Comparison of ENCODE assay signal across 1 cellular context in the genomic region with DNA sequence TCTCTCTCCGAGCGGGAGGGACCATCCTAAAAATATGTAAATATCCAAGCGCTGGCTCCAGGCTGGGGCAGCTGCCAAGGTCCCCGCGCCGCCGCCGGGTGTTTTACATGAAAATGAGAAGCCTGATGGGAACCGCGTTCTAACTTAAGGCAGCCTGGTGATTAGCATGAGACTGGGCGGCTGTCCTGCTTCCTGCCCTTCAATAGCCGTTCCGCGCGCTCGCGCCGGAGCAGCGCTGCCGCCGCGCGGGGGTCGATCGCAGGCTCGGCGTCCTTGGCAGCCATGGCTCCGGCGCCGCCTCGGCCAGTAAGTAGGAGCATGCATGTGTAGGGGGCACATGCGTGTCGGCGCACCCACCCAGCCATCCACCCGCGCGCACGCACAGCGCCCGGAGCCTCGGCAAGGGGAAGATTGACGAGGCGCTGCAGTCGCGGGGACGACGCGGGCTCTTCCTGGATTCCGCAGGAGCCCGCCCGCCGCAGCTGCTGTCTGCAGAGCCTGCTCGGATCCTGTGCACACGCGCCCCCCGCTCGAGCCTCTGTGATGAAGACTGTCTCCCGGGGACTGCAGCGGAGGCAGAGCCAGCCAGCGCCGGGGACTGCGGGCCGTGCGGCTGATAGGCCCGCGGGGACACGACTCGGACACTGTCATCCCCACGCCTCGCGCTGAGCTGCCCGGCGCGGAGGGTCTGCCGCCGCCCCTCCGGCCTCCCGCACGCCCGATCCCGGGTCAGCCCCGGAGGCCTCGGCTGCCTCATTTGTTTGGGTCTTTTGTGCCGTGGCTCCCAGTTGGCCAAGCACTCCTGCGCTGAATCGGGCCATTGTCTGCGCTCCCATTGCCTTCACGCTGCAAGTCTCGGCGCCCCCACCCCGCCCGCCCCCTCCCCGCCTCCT.
TF ChIP-seq lines count a peak whose summit lies in the region.

No MANE protein-coding gene starts in this region.

TF ChIP-seq in HepG2, 621 proteins besides CTCF, POLR2A, EP300 and RAD21 (continued from another document and continues in another):
- TF ChIP-seq, protein P1, sequence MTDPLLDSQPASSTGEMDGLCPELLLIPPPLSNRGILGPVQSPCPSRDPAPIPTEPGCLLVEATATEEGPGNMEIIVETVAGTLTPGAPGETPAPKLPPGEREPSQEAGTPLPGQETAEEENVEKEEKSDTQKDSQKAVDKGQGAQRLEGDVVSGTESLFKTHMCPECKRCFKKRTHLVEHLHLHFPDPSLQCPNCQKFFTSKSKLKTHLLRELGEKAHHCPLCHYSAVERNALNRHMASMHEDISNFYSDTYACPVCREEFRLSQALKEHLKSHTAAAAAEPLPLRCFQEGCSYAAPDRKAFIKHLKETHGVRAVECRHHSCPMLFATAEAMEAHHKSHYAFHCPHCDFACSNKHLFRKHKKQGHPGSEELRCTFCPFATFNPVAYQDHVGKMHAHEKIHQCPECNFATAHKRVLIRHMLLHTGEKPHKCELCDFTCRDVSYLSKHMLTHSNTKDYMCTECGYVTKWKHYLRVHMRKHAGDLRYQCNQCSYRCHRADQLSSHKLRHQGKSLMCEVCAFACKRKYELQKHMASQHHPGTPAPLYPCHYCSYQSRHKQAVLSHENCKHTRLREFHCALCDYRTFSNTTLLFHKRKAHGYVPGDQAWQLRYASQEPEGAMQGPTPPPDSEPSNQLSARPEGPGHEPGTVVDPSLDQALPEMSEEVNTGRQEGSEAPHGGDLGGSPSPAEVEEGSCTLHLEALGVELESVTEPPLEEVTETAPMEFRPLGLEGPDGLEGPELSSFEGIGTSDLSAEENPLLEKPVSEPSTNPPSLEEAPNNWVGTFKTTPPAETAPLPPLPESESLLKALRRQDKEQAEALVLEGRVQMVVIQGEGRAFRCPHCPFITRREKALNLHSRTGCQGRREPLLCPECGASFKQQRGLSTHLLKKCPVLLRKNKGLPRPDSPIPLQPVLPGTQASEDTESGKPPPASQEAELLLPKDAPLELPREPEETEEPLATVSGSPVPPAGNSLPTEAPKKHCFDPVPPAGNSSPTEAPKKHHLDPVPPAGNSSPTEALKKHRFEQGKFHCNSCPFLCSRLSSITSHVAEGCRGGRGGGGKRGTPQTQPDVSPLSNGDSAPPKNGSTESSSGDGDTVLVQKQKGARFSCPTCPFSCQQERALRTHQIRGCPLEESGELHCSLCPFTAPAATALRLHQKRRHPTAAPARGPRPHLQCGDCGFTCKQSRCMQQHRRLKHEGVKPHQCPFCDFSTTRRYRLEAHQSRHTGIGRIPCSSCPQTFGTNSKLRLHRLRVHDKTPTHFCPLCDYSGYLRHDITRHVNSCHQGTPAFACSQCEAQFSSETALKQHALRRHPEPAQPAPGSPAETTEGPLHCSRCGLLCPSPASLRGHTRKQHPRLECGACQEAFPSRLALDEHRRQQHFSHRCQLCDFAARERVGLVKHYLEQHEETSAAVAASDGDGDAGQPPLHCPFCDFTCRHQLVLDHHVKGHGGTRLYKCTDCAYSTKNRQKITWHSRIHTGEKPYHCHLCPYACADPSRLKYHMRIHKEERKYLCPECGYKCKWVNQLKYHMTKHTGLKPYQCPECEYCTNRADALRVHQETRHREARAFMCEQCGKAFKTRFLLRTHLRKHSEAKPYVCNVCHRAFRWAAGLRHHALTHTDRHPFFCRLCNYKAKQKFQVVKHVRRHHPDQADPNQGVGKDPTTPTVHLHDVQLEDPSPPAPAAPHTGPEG (CRISPR knock-in tag; IDR thresholded peaks at IDR 0.05), result 0 out of 2 replicates have a peak, but pooled peaks have one; percentile 45
- TF ChIP-seq, protein P2, sequence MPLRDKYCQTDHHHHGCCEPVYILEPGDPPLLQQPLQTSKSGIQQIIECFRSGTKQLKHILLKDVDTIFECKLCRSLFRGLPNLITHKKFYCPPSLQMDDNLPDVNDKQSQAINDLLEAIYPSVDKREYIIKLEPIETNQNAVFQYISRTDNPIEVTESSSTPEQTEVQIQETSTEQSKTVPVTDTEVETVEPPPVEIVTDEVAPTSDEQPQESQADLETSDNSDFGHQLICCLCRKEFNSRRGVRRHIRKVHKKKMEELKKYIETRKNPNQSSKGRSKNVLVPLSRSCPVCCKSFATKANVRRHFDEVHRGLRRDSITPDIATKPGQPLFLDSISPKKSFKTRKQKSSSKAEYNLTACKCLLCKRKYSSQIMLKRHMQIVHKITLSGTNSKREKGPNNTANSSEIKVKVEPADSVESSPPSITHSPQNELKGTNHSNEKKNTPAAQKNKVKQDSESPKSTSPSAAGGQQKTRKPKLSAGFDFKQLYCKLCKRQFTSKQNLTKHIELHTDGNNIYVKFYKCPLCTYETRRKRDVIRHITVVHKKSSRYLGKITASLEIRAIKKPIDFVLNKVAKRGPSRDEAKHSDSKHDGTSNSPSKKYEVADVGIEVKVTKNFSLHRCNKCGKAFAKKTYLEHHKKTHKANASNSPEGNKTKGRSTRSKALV (CRISPR knock-in tag; IDR thresholded peaks at IDR 0.05), result peak; percentile 98; the same call in 1 of the 2 replicates
- TF ChIP-seq ZNF17 (CRISPR knock-in tag; IDR thresholded peaks at IDR 0.05) (no peak), IKZF1 (IDR thresholded peaks at IDR 0.05) (no peak), HCFC1 (IDR thresholded peaks at IDR 0.05; ENCODE audit: low read depth, low read length) (no peak), ZNF510 (CRISPR knock-in tag; IDR thresholded peaks at IDR 0.05; ENCODE audit: low read depth) (no peak), NFE2L1 (CRISPR knock-in tag; IDR thresholded peaks at IDR 0.05; ENCODE audit: borderline replicate concordance) (no peak), ZNF225 (CRISPR knock-in tag; IDR thresholded peaks at IDR 0.05) (no peak), GTF3A (CRISPR knock-in tag; conservative IDR thresholded peaks at IDR 0.05) (no peak), SUZ12 (IDR thresholded peaks at IDR 0.05; ENCODE audit: low read depth, low read length) (no peak), ZFY (CRISPR knock-in tag; IDR thresholded peaks at IDR 0.05) (peak; percentile 4; the same call in 1 of the 2 replicates), MATR3 (CRISPR knock-in tag; IDR thresholded peaks at IDR 0.05) (no peak), U2AF1 (optimal IDR thresholded peaks at IDR 0.05; ENCODE audit: low read depth, low read length) (no peak), ZC3H4 (CRISPR knock-in tag; IDR thresholded peaks at IDR 0.05; ENCODE audit: borderline replicate concordance) (no peak), FOXA3 (CRISPR knock-in tag; IDR thresholded peaks at IDR 0.05) (no peak), ZNF619 (CRISPR knock-in tag; IDR thresholded peaks at IDR 0.05) (no peak), KLF16 (CRISPR knock-in tag; IDR thresholded peaks at IDR 0.05) (no peak), ZNF431 (CRISPR knock-in tag; IDR thresholded peaks at IDR 0.05; ENCODE audit: borderline replicate concordance, low read depth) (no peak), ZNF768 (CRISPR knock-in tag; IDR thresholded peaks at IDR 0.05) (peak; percentile 12; the same call in 1 of the 2 replicates), ARID2 (CRISPR knock-in tag; IDR thresholded peaks at IDR 0.05; ENCODE audit: borderline replicate concordance) (no peak), ZNF562 (CRISPR knock-in tag; IDR thresholded peaks at IDR 0.05; ENCODE audit: borderline replicate concordance) (no peak), CCDC6 (CRISPR knock-in tag; IDR thresholded peaks at IDR 0.05) (no peak), GTF2F1 (IDR thresholded peaks at IDR 0.05; ENCODE audit: low read length) (no peak), ZNF24 (IDR thresholded peaks at IDR 0.05) (no peak), KAT8 (CRISPR knock-in tag; IDR thresholded peaks at IDR 0.05) (no peak), MIXL1 (CRISPR knock-in tag; IDR thresholded peaks at IDR 0.05) (no peak), GLI4 (CRISPR knock-in tag; IDR thresholded peaks at IDR 0.05; ENCODE audit: borderline replicate concordance) (no peak), ZNF44 (CRISPR knock-in tag; IDR thresholded peaks at IDR 0.05) (no peak), ZNF703 (CRISPR knock-in tag; IDR thresholded peaks at IDR 0.05; ENCODE audit: borderline replicate concordance) (no peak), HNRNPH1 (optimal IDR thresholded peaks at IDR 0.05; ENCODE audit: low read depth, low read length) (no peak), ARNT2 (CRISPR knock-in tag; IDR thresholded peaks at IDR 0.05; ENCODE audit: low read depth) (no peak), POGZ (CRISPR knock-in tag; IDR thresholded peaks at IDR 0.05) (no peak)
- TF ChIP-seq, protein P3, sequence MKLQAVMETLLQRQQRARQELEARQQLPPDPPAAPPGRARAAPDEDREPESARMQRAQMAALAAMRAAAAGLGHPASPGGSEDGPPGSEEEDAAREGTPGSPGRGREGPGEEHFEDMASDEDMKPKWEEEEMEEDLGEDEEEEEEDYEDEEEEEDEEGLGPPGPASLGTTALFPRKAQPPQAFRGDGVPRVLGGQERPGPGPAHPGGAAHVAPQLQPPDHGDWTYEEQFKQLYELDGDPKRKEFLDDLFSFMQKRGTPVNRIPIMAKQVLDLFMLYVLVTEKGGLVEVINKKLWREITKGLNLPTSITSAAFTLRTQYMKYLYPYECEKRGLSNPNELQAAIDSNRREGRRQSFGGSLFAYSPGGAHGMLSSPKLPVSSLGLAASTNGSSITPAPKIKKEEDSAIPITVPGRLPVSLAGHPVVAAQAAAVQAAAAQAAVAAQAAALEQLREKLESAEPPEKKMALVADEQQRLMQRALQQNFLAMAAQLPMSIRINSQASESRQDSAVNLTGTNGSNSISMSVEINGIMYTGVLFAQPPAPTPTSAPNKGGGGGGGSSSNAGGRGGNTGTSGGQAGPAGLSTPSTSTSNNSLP (IDR thresholded peaks at IDR 0.05; ENCODE audit: low read depth, low read length), result no peak
- TF ChIP-seq, protein P4, sequence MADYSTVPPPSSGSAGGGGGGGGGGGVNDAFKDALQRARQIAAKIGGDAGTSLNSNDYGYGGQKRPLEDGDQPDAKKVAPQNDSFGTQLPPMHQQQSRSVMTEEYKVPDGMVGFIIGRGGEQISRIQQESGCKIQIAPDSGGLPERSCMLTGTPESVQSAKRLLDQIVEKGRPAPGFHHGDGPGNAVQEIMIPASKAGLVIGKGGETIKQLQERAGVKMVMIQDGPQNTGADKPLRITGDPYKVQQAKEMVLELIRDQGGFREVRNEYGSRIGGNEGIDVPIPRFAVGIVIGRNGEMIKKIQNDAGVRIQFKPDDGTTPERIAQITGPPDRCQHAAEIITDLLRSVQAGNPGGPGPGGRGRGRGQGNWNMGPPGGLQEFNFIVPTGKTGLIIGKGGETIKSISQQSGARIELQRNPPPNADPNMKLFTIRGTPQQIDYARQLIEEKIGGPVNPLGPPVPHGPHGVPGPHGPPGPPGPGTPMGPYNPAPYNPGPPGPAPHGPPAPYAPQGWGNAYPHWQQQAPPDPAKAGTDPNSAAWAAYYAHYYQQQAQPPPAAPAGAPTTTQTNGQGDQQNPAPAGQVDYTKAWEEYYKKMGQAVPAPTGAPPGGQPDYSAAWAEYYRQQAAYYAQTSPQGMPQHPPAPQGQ (CRISPR knock-in tag; IDR thresholded peaks at IDR 0.05; ENCODE audit: borderline replicate concordance), result no peak
- TF ChIP-seq, protein P5, sequence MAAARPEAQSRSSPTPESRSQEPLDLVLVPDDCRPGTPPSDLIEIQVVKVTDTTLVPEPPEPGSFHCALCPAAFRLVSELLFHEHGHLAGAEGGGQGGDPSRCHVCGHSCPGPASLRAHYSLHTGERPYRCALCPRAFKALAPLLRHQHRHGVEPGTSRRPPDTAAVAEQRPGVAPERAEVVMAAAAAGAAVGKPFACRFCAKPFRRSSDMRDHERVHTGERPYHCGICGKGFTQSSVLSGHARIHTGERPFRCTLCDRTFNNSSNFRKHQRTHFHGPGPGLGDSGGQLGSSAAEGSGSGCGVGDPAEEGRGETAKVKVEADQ (CRISPR knock-in tag; IDR thresholded peaks at IDR 0.05; ENCODE audit: borderline replicate concordance), result no peak
- TF ChIP-seq, protein P6, sequence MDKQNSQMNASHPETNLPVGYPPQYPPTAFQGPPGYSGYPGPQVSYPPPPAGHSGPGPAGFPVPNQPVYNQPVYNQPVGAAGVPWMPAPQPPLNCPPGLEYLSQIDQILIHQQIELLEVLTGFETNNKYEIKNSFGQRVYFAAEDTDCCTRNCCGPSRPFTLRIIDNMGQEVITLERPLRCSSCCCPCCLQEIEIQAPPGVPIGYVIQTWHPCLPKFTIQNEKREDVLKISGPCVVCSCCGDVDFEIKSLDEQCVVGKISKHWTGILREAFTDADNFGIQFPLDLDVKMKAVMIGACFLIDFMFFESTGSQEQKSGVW (CRISPR knock-in tag; IDR thresholded peaks at IDR 0.05; ENCODE audit: borderline replicate concordance), result no peak
- TF ChIP-seq, protein P7, sequence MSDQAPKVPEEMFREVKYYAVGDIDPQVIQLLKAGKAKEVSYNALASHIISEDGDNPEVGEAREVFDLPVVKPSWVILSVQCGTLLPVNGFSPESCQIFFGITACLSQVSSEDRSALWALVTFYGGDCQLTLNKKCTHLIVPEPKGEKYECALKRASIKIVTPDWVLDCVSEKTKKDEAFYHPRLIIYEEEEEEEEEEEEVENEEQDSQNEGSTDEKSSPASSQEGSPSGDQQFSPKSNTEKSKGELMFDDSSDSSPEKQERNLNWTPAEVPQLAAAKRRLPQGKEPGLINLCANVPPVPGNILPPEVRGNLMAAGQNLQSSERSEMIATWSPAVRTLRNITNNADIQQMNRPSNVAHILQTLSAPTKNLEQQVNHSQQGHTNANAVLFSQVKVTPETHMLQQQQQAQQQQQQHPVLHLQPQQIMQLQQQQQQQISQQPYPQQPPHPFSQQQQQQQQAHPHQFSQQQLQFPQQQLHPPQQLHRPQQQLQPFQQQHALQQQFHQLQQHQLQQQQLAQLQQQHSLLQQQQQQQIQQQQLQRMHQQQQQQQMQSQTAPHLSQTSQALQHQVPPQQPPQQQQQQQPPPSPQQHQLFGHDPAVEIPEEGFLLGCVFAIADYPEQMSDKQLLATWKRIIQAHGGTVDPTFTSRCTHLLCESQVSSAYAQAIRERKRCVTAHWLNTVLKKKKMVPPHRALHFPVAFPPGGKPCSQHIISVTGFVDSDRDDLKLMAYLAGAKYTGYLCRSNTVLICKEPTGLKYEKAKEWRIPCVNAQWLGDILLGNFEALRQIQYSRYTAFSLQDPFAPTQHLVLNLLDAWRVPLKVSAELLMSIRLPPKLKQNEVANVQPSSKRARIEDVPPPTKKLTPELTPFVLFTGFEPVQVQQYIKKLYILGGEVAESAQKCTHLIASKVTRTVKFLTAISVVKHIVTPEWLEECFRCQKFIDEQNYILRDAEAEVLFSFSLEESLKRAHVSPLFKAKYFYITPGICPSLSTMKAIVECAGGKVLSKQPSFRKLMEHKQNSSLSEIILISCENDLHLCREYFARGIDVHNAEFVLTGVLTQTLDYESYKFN (CRISPR knock-in tag; conservative IDR thresholded peaks at IDR 0.05), result no peak
- TF ChIP-seq, protein P8, sequence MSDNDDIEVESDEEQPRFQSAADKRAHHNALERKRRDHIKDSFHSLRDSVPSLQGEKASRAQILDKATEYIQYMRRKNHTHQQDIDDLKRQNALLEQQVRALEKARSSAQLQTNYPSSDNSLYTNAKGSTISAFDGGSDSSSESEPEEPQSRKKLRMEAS (IDR thresholded peaks at IDR 0.05), result peak; percentile 30; the same call in 1 of the 2 replicates
- TF ChIP-seq, protein P9, sequence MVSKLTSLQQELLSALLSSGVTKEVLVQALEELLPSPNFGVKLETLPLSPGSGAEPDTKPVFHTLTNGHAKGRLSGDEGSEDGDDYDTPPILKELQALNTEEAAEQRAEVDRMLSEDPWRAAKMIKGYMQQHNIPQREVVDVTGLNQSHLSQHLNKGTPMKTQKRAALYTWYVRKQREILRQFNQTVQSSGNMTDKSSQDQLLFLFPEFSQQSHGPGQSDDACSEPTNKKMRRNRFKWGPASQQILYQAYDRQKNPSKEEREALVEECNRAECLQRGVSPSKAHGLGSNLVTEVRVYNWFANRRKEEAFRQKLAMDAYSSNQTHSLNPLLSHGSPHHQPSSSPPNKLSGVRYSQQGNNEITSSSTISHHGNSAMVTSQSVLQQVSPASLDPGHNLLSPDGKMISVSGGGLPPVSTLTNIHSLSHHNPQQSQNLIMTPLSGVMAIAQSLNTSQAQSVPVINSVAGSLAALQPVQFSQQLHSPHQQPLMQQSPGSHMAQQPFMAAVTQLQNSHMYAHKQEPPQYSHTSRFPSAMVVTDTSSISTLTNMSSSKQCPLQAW (CRISPR knock-in tag; IDR thresholded peaks at IDR 0.05), result no peak
